8 cellular contexts compared by ENCODE assay signal in genomic region chr2:169452080-169452479, GRCh38. TPM values are rescaled to one million over a fixed set of nuclear protein-coding genes. Genes with fewer than 3 reads are reported as not detected.
A peak's percentile ranks its signal among the peaks of the same experiment; 100 is the strongest.
DNase-seq lines count a peak whose midpoint lies in the region; ATAC-seq and TF ChIP-seq lines count a peak whose summit lies in the region.

No MANE protein-coding gene starts in this region.

- CTCF ChIA-PET in Panc1 (lab: Charles Lee): interaction anchor here (0.5 to 1.2 kb wide), 13 partner anchors 12 to 1373 kb away, joined by 3 to 11 read pairs (median 5); no protein-coding TSS in a partner anchor

- H3K4me1 ChIP-seq in Panc1 (ENCODE audit: control insufficient read depth, insufficient read depth, low read length) (no peaks in the 10 kb centered on the region), spleen (no peaks in the 10 kb centered on the region)

- in situ Hi-C loops in Panc1 (cut with HindIII; ENCODE audit: low pct_unique_long_range_greater_than_20kb, low sequenced_read_pairs): no loop called here

- H3K4me3 ChIP-seq in Panc1 (ENCODE audit: low read depth in 2 of 2, low read length in 2 of 2): no peak overlapping the region
- H3K4me3 ChIP-seq in foreskin fibroblast (ENCODE audit: low read depth in 1 of 2, low read length in 2 of 2): no peak overlapping the region
- H3K4me3 ChIP-seq in spleen: no peak overlapping the region

- DNase-seq in CMK (ENCODE audit: low read depth) (peak; percentile 22), HT1080 (ENCODE audit: low read depth) (peak; percentile 11), Panc1 (ENCODE audit: low read depth, low spot score) (peak; percentile 10), foreskin fibroblast (peak; percentile 14 to 62), spleen (no peak)
- no peak for DNase-seq in activated naive CD4-positive, alpha-beta T cell treated with Interleukin-2 at 50 U/mL for 16 hours
- no peak for DNase-seq in stimulated activated CD4-positive, alpha-beta T cell treated with anti-CD3 and anti-CD28 coated beads, Interleukin-4, amount 100 ng/mL, for 4 hours

- TF ChIP-seq CTCF in Panc1 (IDR thresholded peaks at IDR 0.05): peak; percentile 72
- TF ChIP-seq CTCF in foreskin fibroblast (IDR thresholded peaks at IDR 0.05; ENCODE audit: low read depth, low read length): peak; percentile 30
- TF ChIP-seq CTCF in spleen (IDR thresholded peaks at IDR 0.05 in 8 of 11, conservative IDR thresholded peaks at IDR 0.05 in 3 of 11): peak in 8 of 11 experiments; percentile 8 to 43 (median 25)

- intact Hi-C loops in Panc1 (cut with micrococcal nuclease; ENCODE audit: unreplicated experiment) (no loop called here), spleen (cut with DNase I; ENCODE audit: low total_unique reads) (no loop called here)

- H3K36me3 ChIP-seq in Panc1 (ENCODE audit: control insufficient read depth, insufficient read depth, low read length) (no peaks in the 10 kb centered on the region), spleen (no peaks in the 10 kb centered on the region)

- no peaks in the 10 kb centered on the region for H3K27me3 ChIP-seq in Panc1 (ENCODE audit: control insufficient read depth, insufficient read depth, low read length)
- H3K27me3 ChIP-seq in spleen (replicated peaks in 1 of 7): peaks cover 0 to 6% (median 0%) of the 10 kb centered on the region in 7 donors

- ATAC-seq in Panc1 (peak; percentile 92), HG02798 (IDR thresholded peaks at IDR 0.05; ENCODE audit: poor library complexity, unreplicated experiment) (no peak)

- no peaks in the 10 kb centered on the region for H3K9me3 ChIP-seq in Panc1 (ENCODE audit: control insufficient read depth, insufficient read depth, low read depth, low read length)
- H3K9me3 ChIP-seq in spleen: no peaks in the 10 kb centered on the region

- TF ChIP-seq POLR2A in spleen (IDR thresholded peaks at IDR 0.05): no peak

- BruUV-seq in Panc1 (replicated peaks; lab: Mats Ljungman, UMichigan): no TSS peak

- POLR2A ChIA-PET in Panc1 (lab: Charles Lee): no interaction called here

- H3K27ac ChIP-seq in Panc1 (ENCODE audit: low read length) (no peak overlapping the region), spleen (no peak overlapping the region)

RNA-seq across cellular contexts. Expression of gene BBS5, which starts 27.2 kb away (rescaled TPM):
- 1.9 and 2.0 TPM in 2 replicates for total RNA-seq in HT1080 (2014; rRNA removed; shearing (Covaris generic))
- 5.2 and 5.3 TPM in 2 replicates for polyA plus RNA-seq in HT1080 (2015; cell fraction: cytosol; rRNA removed)
- 8.2 and 12.1 TPM in 2 replicates for polyA plus RNA-seq in HT1080 (2015; cell fraction: nucleus; rRNA removed)
- 7.5 TPM for total RNA-seq in Panc1 (2021; ENCODE audit: unreplicated experiment)
- polyA plus RNA-seq in Panc1 (2012; ENCODE audit: insufficient read length): 4.7 TPM
- 10 to 100 TPM in 1 of 7 donors, 1 to 10 TPM in 6; 4.3 to 11.4 (median 8.3) TPM for total RNA-seq in spleen
- polyA plus RNA-seq in spleen: 1 to 10 TPM; 2.9 to 4.1 (median 3.4) TPM

RNA-seq across cellular contexts. Expression of gene KLHL41, which starts 57.4 kb away (rescaled TPM):
- total RNA-seq in HT1080 (2014; rRNA removed; shearing (Covaris generic)): not detected in 2 replicates
- not detected in 2 replicates for polyA plus RNA-seq in HT1080 (2015; cell fraction: cytosol; rRNA removed)
- polyA plus RNA-seq in HT1080 (2015; cell fraction: nucleus; rRNA removed): 0.12 and 0.17 TPM in 2 replicates
- total RNA-seq in Panc1 (2021; ENCODE audit: unreplicated experiment) (0.72 TPM), spleen (1 to 10 TPM in 3 of 7 donors, under 1 TPM in 4; 0.30 to 1.0 (median 0.69) TPM)
- 0.22 TPM for polyA plus RNA-seq in Panc1 (2012; ENCODE audit: insufficient read length)
- under 1 TPM; 0.52 to 0.72 (median 0.67) TPM for polyA plus RNA-seq in spleen

Comparison
In these comparisons a context has a peak if more than half of its experiments do, and no peak if none do; other contexts are left out.
1. DNase-seq: peak in CMK (single experiment), HT1080 (single experiment), Panc1 (single experiment) and foreskin fibroblast (2 of 2); none in spleen (single experiment), activated naive CD4-positive, alpha-beta T cell treated with Interleukin-2 at 50 U/mL for 16 hours (single experiment) and stimulated activated CD4-positive, alpha-beta T cell treated with anti-CD3 and anti-CD28 coated beads, Interleukin-4, amount 100 ng/mL, for 4 hours (0 of 2).
2. Peak in every context shown above with its lines, with median percentiles within 50 percentile points of each other: CTCF ChIP-seq.